ENCODE assay signal across 1 cellular context in the genomic region with DNA sequence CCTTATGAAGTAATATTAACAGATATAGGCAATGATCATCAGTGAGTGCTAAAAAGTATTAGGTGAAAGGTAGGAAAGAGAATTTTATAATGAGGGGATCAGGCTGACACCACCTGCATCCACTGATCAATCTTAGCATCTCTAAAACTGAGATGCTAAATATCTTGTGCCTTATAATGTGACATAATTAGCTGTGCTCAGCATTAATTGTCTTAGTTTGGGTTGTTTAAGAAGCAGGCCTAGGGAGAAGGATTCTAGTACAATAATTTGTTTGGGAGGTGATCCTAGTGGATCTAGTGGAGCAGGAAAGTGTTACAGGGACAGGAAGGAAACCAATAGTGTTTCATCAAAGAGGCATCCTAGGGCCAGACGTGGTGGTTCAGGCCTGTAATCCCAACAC.
TF ChIP-seq lines count a peak whose summit lies in the region.

No MANE protein-coding gene starts in this region.

TF ChIP-seq in HepG2, 621 proteins besides CTCF, POLR2A, EP300 and RAD21:
- TF ChIP-seq ZBTB20 (CRISPR knock-in tag; IDR thresholded peaks at IDR 0.05; ENCODE audit: borderline replicate concordance, low read depth) (no peak), ZNF317 (CRISPR knock-in tag; IDR thresholded peaks at IDR 0.05) (no peak), MAFF (IDR thresholded peaks at IDR 0.05; ENCODE audit: low read depth, low read length) (peak; percentile 79), MAFK (conservative IDR thresholded peaks at IDR 0.05 in 1 of 2, IDR thresholded peaks at IDR 0.05 in 1 of 2; ENCODE audit: low read length in 2 of 2) (peak; percentile 85 to 90)
TF ChIP-seq in HepG2: peak in this region for 2.
